In the genomic region with DNA sequence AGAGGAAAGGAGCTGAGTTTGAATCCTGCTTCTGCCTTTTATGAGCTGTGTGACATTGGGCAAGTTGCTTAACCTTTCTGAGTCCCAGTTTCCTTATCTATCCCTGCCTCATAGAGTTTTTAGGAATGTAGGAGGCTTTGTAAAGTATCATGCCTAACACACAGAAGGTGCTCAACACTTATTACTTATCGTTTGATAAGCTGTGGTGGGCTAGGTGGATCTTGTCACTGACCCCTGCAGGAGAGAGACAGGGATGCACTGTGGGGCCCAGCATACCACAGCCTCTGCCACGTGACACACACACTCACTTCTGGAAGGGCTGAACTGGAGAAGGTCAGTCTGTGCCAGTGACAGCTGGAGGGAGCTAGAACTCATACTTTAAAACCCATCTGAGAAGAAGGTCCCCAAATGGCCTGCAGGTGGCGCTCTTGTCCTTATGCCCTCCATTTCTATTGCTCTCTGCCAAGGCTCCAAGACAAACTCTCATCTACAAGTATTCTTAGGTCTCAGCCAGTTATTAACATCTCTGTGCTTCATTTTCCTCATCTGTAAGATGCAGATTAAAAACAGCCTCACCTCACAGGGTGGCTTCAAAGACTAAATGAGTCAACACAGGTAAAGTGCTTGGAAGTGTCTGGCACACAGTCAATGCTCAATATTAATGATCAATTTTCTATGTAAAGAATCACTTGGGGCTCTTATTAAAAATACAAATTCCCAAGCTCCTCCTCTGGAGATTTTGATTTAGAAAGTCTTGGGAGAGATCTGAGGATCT, we compare ENCODE assay signal across 1 cellular context.
TF ChIP-seq lines count a peak whose summit lies in the region.

No MANE protein-coding gene starts in this region.

TF ChIP-seq in HepG2, 621 proteins besides CTCF, POLR2A, EP300 and RAD21 (continued from another document):
- TF ChIP-seq, protein P1, sequence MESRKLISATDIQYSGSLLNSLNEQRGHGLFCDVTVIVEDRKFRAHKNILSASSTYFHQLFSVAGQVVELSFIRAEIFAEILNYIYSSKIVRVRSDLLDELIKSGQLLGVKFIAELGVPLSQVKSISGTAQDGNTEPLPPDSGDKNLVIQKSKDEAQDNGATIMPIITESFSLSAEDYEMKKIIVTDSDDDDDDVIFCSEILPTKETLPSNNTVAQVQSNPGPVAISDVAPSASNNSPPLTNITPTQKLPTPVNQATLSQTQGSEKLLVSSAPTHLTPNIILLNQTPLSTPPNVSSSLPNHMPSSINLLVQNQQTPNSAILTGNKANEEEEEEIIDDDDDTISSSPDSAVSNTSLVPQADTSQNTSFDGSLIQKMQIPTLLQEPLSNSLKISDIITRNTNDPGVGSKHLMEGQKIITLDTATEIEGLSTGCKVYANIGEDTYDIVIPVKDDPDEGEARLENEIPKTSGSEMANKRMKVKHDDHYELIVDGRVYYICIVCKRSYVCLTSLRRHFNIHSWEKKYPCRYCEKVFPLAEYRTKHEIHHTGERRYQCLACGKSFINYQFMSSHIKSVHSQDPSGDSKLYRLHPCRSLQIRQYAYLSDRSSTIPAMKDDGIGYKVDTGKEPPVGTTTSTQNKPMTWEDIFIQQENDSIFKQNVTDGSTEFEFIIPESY (CRISPR knock-in tag; IDR thresholded peaks at IDR 0.05) = no peak
- TF ChIP-seq, protein P2, sequence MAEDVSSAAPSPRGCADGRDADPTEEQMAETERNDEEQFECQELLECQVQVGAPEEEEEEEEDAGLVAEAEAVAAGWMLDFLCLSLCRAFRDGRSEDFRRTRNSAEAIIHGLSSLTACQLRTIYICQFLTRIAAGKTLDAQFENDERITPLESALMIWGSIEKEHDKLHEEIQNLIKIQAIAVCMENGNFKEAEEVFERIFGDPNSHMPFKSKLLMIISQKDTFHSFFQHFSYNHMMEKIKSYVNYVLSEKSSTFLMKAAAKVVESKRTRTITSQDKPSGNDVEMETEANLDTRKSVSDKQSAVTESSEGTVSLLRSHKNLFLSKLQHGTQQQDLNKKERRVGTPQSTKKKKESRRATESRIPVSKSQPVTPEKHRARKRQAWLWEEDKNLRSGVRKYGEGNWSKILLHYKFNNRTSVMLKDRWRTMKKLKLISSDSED (CRISPR knock-in tag; IDR thresholded peaks at IDR 0.05) = no peak
- TF ChIP-seq YY1 (IDR thresholded peaks at IDR 0.05; ENCODE audit: insufficient read depth, insufficient replicate concordance, low read depth, low read length) (peak; percentile 38), HMGA1 (CRISPR knock-in tag; conservative IDR thresholded peaks at IDR 0.05) (no peak), RNF2 (conservative IDR thresholded peaks at IDR 0.05; ENCODE audit: low read depth) (no peak), SP5 (CRISPR knock-in tag; IDR thresholded peaks at IDR 0.05; ENCODE audit: borderline replicate concordance, low read depth) (no peak), CREM (IDR thresholded peaks at IDR 0.05) (no peak), CREM (CRISPR knock-in tag; IDR thresholded peaks at IDR 0.05) (no peak), ZKSCAN1 (IDR thresholded peaks at IDR 0.05; ENCODE audit: low read length) (no peak), CBX1 (IDR thresholded peaks at IDR 0.05; ENCODE audit: low read depth) (no peak), ELF4 (CRISPR knock-in tag; IDR thresholded peaks at IDR 0.05; ENCODE audit: borderline replicate concordance) (no peak), ZNF772 (CRISPR knock-in tag; IDR thresholded peaks at IDR 0.05) (no peak), ZNF720 (CRISPR knock-in tag; IDR thresholded peaks at IDR 0.05) (no peak), SMAD1 (CRISPR knock-in tag; IDR thresholded peaks at IDR 0.05; ENCODE audit: borderline replicate concordance, low read depth) (no peak), ARNTL (CRISPR knock-in tag; IDR thresholded peaks at IDR 0.05) (peak; percentile 97), TAF15 (IDR thresholded peaks at IDR 0.05; ENCODE audit: low read depth, low read length, poor library complexity, severe bottlenecking) (no peak), NCOA1 (CRISPR knock-in tag; IDR thresholded peaks at IDR 0.05) (no peak), SCMH1 (CRISPR knock-in tag; IDR thresholded peaks at IDR 0.05; ENCODE audit: borderline replicate concordance) (no peak), RELA (CRISPR knock-in tag; IDR thresholded peaks at IDR 0.05) (no peak), KAT2B (IDR thresholded peaks at IDR 0.05; ENCODE audit: borderline replicate concordance, low read depth, low read length) (no peak), RBM22 (optimal IDR thresholded peaks at IDR 0.05; ENCODE audit: low read length) (peak; percentile 51), ZNF335 (CRISPR knock-in tag; IDR thresholded peaks at IDR 0.05) (peak; percentile 40; the same call in 1 of the 2 replicates), CCDC6 (CRISPR knock-in tag; IDR thresholded peaks at IDR 0.05) (no peak; the same call in 1 of the 2 replicates), JUND (CRISPR knock-in tag; IDR thresholded peaks at IDR 0.05) (no peak), ZNF430 (CRISPR knock-in tag; IDR thresholded peaks at IDR 0.05) (no peak), RAD51 (IDR thresholded peaks at IDR 0.05; ENCODE audit: borderline replicate concordance) (peak; percentile 85), REL (CRISPR knock-in tag; conservative IDR thresholded peaks at IDR 0.05) (no peak), MAZ (IDR thresholded peaks at IDR 0.05; ENCODE audit: borderline replicate concordance, low read depth, low read length) (no peak), MAZ (CRISPR knock-in tag; IDR thresholded peaks at IDR 0.05; ENCODE audit: low read depth) (no peak), KDM5A (IDR thresholded peaks at IDR 0.05; ENCODE audit: borderline replicate concordance, low read length) (no peak)
- TF ChIP-seq, protein P3, sequence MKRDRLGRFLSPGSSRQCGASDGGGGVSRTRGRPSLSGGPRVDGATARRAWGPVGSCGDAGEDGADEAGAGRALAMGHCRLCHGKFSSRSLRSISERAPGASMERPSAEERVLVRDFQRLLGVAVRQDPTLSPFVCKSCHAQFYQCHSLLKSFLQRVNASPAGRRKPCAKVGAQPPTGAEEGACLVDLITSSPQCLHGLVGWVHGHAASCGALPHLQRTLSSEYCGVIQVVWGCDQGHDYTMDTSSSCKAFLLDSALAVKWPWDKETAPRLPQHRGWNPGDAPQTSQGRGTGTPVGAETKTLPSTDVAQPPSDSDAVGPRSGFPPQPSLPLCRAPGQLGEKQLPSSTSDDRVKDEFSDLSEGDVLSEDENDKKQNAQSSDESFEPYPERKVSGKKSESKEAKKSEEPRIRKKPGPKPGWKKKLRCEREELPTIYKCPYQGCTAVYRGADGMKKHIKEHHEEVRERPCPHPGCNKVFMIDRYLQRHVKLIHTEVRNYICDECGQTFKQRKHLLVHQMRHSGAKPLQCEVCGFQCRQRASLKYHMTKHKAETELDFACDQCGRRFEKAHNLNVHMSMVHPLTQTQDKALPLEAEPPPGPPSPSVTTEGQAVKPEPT (CRISPR knock-in tag; IDR thresholded peaks at IDR 0.05; ENCODE audit: low read depth) = no peak
- TF ChIP-seq, protein P4, sequence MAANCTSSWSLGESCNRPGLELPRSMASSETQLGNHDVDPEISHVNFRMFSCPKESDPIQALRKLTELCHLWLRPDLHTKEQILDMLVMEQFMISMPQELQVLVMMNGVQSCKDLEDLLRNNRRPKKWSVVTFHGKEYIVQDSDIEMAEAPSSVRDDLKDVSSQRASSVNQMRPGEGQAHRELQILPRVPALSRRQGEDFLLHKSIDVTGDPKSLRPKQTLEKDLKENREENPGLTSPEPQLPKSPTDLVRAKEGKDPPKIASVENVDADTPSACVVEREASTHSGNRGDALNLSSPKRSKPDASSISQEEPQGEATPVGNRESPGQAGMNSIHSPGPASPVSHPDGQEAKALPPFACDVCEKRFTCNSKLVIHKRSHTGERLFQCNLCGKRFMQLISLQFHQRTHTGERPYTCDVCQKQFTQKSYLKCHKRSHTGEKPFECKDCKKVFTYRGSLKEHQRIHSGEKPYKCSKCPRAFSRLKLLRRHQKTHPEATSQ (CRISPR knock-in tag; IDR thresholded peaks at IDR 0.05; ENCODE audit: borderline replicate concordance) = no peak
- TF ChIP-seq, protein P5, sequence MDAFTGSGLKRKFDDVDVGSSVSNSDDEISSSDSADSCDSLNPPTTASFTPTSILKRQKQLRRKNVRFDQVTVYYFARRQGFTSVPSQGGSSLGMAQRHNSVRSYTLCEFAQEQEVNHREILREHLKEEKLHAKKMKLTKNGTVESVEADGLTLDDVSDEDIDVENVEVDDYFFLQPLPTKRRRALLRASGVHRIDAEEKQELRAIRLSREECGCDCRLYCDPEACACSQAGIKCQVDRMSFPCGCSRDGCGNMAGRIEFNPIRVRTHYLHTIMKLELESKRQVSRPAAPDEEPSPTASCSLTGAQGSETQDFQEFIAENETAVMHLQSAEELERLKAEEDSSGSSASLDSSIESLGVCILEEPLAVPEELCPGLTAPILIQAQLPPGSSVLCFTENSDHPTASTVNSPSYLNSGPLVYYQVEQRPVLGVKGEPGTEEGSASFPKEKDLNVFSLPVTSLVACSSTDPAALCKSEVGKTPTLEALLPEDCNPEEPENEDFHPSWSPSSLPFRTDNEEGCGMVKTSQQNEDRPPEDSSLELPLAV (CRISPR knock-in tag; conservative IDR thresholded peaks at IDR 0.05; ENCODE audit: low read depth) = no peak
- TF ChIP-seq, protein P6, sequence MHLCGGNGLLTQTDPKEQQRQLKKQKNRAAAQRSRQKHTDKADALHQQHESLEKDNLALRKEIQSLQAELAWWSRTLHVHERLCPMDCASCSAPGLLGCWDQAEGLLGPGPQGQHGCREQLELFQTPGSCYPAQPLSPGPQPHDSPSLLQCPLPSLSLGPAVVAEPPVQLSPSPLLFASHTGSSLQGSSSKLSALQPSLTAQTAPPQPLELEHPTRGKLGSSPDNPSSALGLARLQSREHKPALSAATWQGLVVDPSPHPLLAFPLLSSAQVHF (CRISPR knock-in tag; IDR thresholded peaks at IDR 0.05) = no peak
- TF ChIP-seq, protein P7, sequence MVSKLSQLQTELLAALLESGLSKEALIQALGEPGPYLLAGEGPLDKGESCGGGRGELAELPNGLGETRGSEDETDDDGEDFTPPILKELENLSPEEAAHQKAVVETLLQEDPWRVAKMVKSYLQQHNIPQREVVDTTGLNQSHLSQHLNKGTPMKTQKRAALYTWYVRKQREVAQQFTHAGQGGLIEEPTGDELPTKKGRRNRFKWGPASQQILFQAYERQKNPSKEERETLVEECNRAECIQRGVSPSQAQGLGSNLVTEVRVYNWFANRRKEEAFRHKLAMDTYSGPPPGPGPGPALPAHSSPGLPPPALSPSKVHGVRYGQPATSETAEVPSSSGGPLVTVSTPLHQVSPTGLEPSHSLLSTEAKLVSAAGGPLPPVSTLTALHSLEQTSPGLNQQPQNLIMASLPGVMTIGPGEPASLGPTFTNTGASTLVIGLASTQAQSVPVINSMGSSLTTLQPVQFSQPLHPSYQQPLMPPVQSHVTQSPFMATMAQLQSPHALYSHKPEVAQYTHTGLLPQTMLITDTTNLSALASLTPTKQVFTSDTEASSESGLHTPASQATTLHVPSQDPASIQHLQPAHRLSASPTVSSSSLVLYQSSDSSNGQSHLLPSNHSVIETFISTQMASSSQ (IDR thresholded peaks at IDR 0.05; ENCODE audit: low read depth) = no peak
- TF ChIP-seq, protein P7 (CRISPR knock-in tag; IDR thresholded peaks at IDR 0.05; ENCODE audit: borderline replicate concordance) = peak; percentile 40; the same call in 1 of the 2 replicates
